ENCODE assay signal across 22 cellular contexts in genomic region chr15:36661042-36661441, GRCh38.
"Had no signal": no experiment of that assay in that cellular context is flagged by ENCODE, and none has a peak within 500 bp of the region (broad histone marks: within the 10 kb centered on the region; RNA-seq: fewer than 3 reads in every experiment).

No MANE protein-coding gene starts in this region.

- DNase-seq: cortex of kidney; effector CD4-positive, alpha-beta T cell; immature natural killer cell; islet precursor cell; kidney glomerular epithelial cell; mesenchymal stem cell; midbrain; naive thymus-derived CD4-positive, alpha-beta T cell; occipital lobe; ovary; posterior cingulate gyrus; psoas muscle; right cardiac atrium; sigmoid colon; stimulated activated CD4-positive, alpha-beta T cell treated with anti-CD3 and anti-CD28 coated beads, Interleukin-4, amount 100 ng/mL, for 4 hours; stimulated activated naive CD8-positive, alpha-beta T cell treated with anti-CD3 and anti-CD28 coated beads, Interleukin-15, Interleukin-2, amounts not matched to agents 100 U/mL and 50 U/mL, for 24 hours; substantia nigra; testis; tibial artery had no signal

- H3K4me3 Mint-ChIP-seq: immature natural killer cell; naive thymus-derived CD4-positive, alpha-beta T cell; nephron; stimulated activated memory B cell treated with anti-CD40 and anti-IgM and Interleukin-4, amounts not matched to agents 10 μg/mL and 1 μg/mL and 100 μg/mL, for 72 hours; type B pancreatic cell had no signal

- H3K27me3 Mint-ChIP-seq: naive thymus-derived CD4-positive, alpha-beta T cell; stimulated activated memory B cell treated with anti-CD40 and anti-IgM and Interleukin-4, amounts not matched to agents 10 μg/mL and 1 μg/mL and 100 μg/mL, for 72 hours; type B pancreatic cell had no signal

- H3K9me3 Mint-ChIP-seq: immature natural killer cell had no signal

- H3K27ac Mint-ChIP-seq: immature natural killer cell; naive thymus-derived CD4-positive, alpha-beta T cell; nephron; stimulated activated memory B cell treated with anti-CD40 and anti-IgM and Interleukin-4, amounts not matched to agents 10 μg/mL and 1 μg/mL and 100 μg/mL, for 72 hours; type B pancreatic cell had no signal

- H3K4me1 Mint-ChIP-seq: immature natural killer cell; naive thymus-derived CD4-positive, alpha-beta T cell; stimulated activated memory B cell treated with anti-CD40 and anti-IgM and Interleukin-4, amounts not matched to agents 10 μg/mL and 1 μg/mL and 100 μg/mL, for 72 hours had no signal
